Comparison of ENCODE assay signal across 24 cellular contexts in genomic region chr3:190564175-190564574, GRCh38. TPM values are rescaled to one million over a fixed set of nuclear protein-coding genes. Genes with fewer than 3 reads are reported as not detected.
DNase-seq lines count a peak whose midpoint lies in the region; ATAC-seq and TF ChIP-seq lines count a peak whose summit lies in the region.
"Had no signal": no experiment of that assay in that cellular context is flagged by ENCODE, and none has a peak within 500 bp of the region (broad histone marks: within the 10 kb centered on the region; RNA-seq: fewer than 3 reads in every experiment).

No MANE protein-coding gene starts in this region.

- CTCF ChIA-PET in activated CD4-positive, alpha-beta T cell treated with anti-CD3 and anti-CD28 coated beads for 36 hours (lab: Charles Lee) = interaction anchor here (0.8 kb wide), 1 partner anchor 16 kb away, joined by 3 read pairs; no protein-coding TSS in a partner anchor
- CTCF ChIA-PET in activated CD4-positive, alpha-beta T cell treated with anti-CD3 and anti-CD28 coated beads, Interleukin-2, amount 10 ng/mL, durations not matched to agents 7 days and 5 days (lab: Charles Lee) = no interaction called here
- CTCF ChIA-PET in A673 (lab: Charles Lee) = no interaction called here

- TF ChIP-seq CTCF in A673 (conservative IDR thresholded peaks at IDR 0.05; ENCODE audit: low read depth, low read length) = no peak

- no peaks in the 10 kb centered on the region for H3K27me3 Mint-ChIP-seq in activated CD4-positive, alpha-beta T cell treated with anti-CD3 and anti-CD28 coated beads for 36 hours
- H3K27me3 Mint-ChIP-seq in activated CD4-positive, alpha-beta T cell treated with anti-CD3 and anti-CD28 coated beads, Interleukin-2, amount 10 ng/mL, durations not matched to agents 7 days and 5 days = no peaks in the 10 kb centered on the region
- no peaks in the 10 kb centered on the region for H3K27me3 Mint-ChIP-seq in stimulated activated naive CD8-positive, alpha-beta T cell treated with anti-CD3 and anti-CD28 coated beads, Interleukin-15, Interleukin-2, amounts not matched to agents 100 ng/mL and 50 ng/mL, for 24 hours
- no peaks in the 10 kb centered on the region for H3K27me3 Mint-ChIP-seq in stimulated activated naive CD8-positive, alpha-beta T cell treated with anti-CD3 and anti-CD28 coated beads, Interleukin-15, amount 100 ng/mL, for 72 hours
- no peaks in the 10 kb centered on the region for H3K27me3 Mint-ChIP-seq in activated naive CD8-positive, alpha-beta T cell treated with anti-CD3 and anti-CD28 coated beads, Interleukin-2, amount 50 U/mL, for 24 hours

- no peak overlapping the region for H3K4me3 Mint-ChIP-seq in activated CD4-positive, alpha-beta T cell treated with anti-CD3 and anti-CD28 coated beads for 36 hours
- H3K4me3 Mint-ChIP-seq in activated CD4-positive, alpha-beta T cell treated with anti-CD3 and anti-CD28 coated beads, Interleukin-2, amount 10 ng/mL, durations not matched to agents 7 days and 5 days = no peak overlapping the region
- H3K4me3 Mint-ChIP-seq in stimulated activated naive CD8-positive, alpha-beta T cell treated with anti-CD3 and anti-CD28 coated beads, Interleukin-15, Interleukin-2, amounts not matched to agents 100 ng/mL and 50 ng/mL, for 24 hours = no peak overlapping the region
- no peak overlapping the region for H3K4me3 Mint-ChIP-seq in stimulated activated naive CD8-positive, alpha-beta T cell treated with anti-CD3 and anti-CD28 coated beads, Interleukin-15, amount 100 ng/mL, for 72 hours
- peak overlapping the region; percentile 39 for H3K4me3 Mint-ChIP-seq in activated naive CD8-positive, alpha-beta T cell treated with anti-CD3 and anti-CD28 coated beads, Interleukin-2, amount 50 U/mL, for 24 hours
- H3K4me3 Mint-ChIP-seq: CD14-positive monocyte had no signal

- peaks cover 8% of the 10 kb centered on the region for H3K9me3 ChIP-seq in A673 (ENCODE audit: low read depth, low read length, poor library complexity, severe bottlenecking)

- H3K27me3 ChIP-seq in A673 (replicated peaks; ENCODE audit: insufficient read depth, low read depth, low read length, poor library complexity) = no peaks in the 10 kb centered on the region

- H3K36me3 ChIP-seq in A673 (ENCODE audit: insufficient read depth, low read length, poor library complexity, severe bottlenecking) = peaks cover 64% of the 10 kb centered on the region

- intact Hi-C loops in activated CD4-positive, alpha-beta T cell treated with anti-CD3 and anti-CD28 coated beads for 36 hours (cut with DNase I, micrococcal nuclease) = loop anchor here in 1 of 2 experiments (10.0 kb wide), 1 partner anchor 1239 kb away; no protein-coding TSS in a partner anchor
- intact Hi-C loops in A673 (cut with micrococcal nuclease; ENCODE audit: unreplicated experiment) = no loop called here

- no peak for DNase-seq in activated CD4-positive, alpha-beta T cell treated with anti-CD3 and anti-CD28 coated beads for 36 hours
- DNase-seq in activated CD4-positive, alpha-beta T cell treated with anti-CD3 and anti-CD28 coated beads, Interleukin-2, amount 10 ng/mL, durations not matched to agents 7 days and 5 days = no peak
- no peak for DNase-seq in stimulated activated naive CD8-positive, alpha-beta T cell treated with anti-CD3 and anti-CD28 coated beads, Interleukin-15, amount 100 ng/mL, for 72 hours
- DNase-seq in activated naive CD8-positive, alpha-beta T cell treated with anti-CD3 and anti-CD28 coated beads, Interleukin-2, amount 50 U/mL, for 24 hours = no peak
- DNase-seq in A673 (ENCODE audit: low spot score) = no peak
- no peak for DNase-seq in stimulated activated CD4-positive, alpha-beta T cell treated with anti-CD3 and anti-CD28 coated beads, Interleukin-1b, Interleukin-23, amount 100 ng/mL, for 48 hours
- DNase-seq: 8988T, EL, GF-D8, GOT3, HCEC 1CT, MM.1S, NCI-H1048, NCI-H1436, NCI-H187 treated with DMSO at 0.1 percent for 48 hours, NCI-H2107, NCI-H446 treated with DMSO at 0.1 percent for 48 hours, NCI-H526 treated with DMSO at 0.1 percent for 48 hours, PC-3, SHP77 had no signal

- no peak overlapping the region for H3K27ac ChIP-seq in A673 (ENCODE audit: low read depth, low read length, poor library complexity, severe bottlenecking)
- H3K27ac ChIP-seq: SK-N-MC had no signal

- H3K4me1 ChIP-seq in A673 (ENCODE audit: insufficient read depth, low read length, poor library complexity, severe bottlenecking) = peaks cover 76% of the 10 kb centered on the region

- POLR2A ChIA-PET in activated CD4-positive, alpha-beta T cell treated with anti-CD3 and anti-CD28 coated beads for 36 hours (lab: Charles Lee) = no interaction called here
- POLR2A ChIA-PET in activated CD4-positive, alpha-beta T cell treated with anti-CD3 and anti-CD28 coated beads, Interleukin-2, amount 10 ng/mL, durations not matched to agents 7 days and 5 days (lab: Charles Lee) = no interaction called here
- POLR2A ChIA-PET in A673 (lab: Charles Lee; ENCODE audit: low non-redundant PET) = no interaction called here

- H3K4me3 ChIP-seq in A673 (ENCODE audit: low read depth, low read length, poor library complexity, severe bottlenecking) = no peak overlapping the region
- H3K4me3 ChIP-seq: SK-N-MC had no signal

- peaks cover 40% of the 10 kb centered on the region for H3K36me3 Mint-ChIP-seq in activated CD4-positive, alpha-beta T cell treated with anti-CD3 and anti-CD28 coated beads for 36 hours (ENCODE audit: low read depth)
- H3K36me3 Mint-ChIP-seq in activated CD4-positive, alpha-beta T cell treated with anti-CD3 and anti-CD28 coated beads, Interleukin-2, amount 10 ng/mL, durations not matched to agents 7 days and 5 days (ENCODE audit: low read depth) = peaks cover 41% of the 10 kb centered on the region
- peaks cover 63% of the 10 kb centered on the region for H3K36me3 Mint-ChIP-seq in stimulated activated naive CD8-positive, alpha-beta T cell treated with anti-CD3 and anti-CD28 coated beads, Interleukin-15, Interleukin-2, amounts not matched to agents 100 ng/mL and 50 ng/mL, for 24 hours (ENCODE audit: low read depth)
- peaks cover 57% of the 10 kb centered on the region for H3K36me3 Mint-ChIP-seq in activated naive CD8-positive, alpha-beta T cell treated with anti-CD3 and anti-CD28 coated beads, Interleukin-2, amount 50 U/mL, for 24 hours (ENCODE audit: low read depth)

- BruUV-seq in A673 (replicated peaks; lab: Mats Ljungman, UMichigan) = no TSS peak

- peaks cover 55% of the 10 kb centered on the region for H3K4me1 Mint-ChIP-seq in activated CD4-positive, alpha-beta T cell treated with anti-CD3 and anti-CD28 coated beads for 36 hours
- peaks cover 30% of the 10 kb centered on the region for H3K4me1 Mint-ChIP-seq in activated CD4-positive, alpha-beta T cell treated with anti-CD3 and anti-CD28 coated beads, Interleukin-2, amount 10 ng/mL, durations not matched to agents 7 days and 5 days
- peaks cover 76% of the 10 kb centered on the region for H3K4me1 Mint-ChIP-seq in stimulated activated naive CD8-positive, alpha-beta T cell treated with anti-CD3 and anti-CD28 coated beads, Interleukin-15, Interleukin-2, amounts not matched to agents 100 ng/mL and 50 ng/mL, for 24 hours (ENCODE audit: low read depth)
- peaks cover 62% of the 10 kb centered on the region for H3K4me1 Mint-ChIP-seq in stimulated activated naive CD8-positive, alpha-beta T cell treated with anti-CD3 and anti-CD28 coated beads, Interleukin-15, amount 100 ng/mL, for 72 hours
- H3K4me1 Mint-ChIP-seq in activated naive CD8-positive, alpha-beta T cell treated with anti-CD3 and anti-CD28 coated beads, Interleukin-2, amount 50 U/mL, for 24 hours = peaks cover 68% of the 10 kb centered on the region

- peaks cover 6% of the 10 kb centered on the region for H3K9me3 Mint-ChIP-seq in activated CD4-positive, alpha-beta T cell treated with anti-CD3 and anti-CD28 coated beads for 36 hours (ENCODE audit: low read depth)
- H3K9me3 Mint-ChIP-seq in activated CD4-positive, alpha-beta T cell treated with anti-CD3 and anti-CD28 coated beads, Interleukin-2, amount 10 ng/mL, durations not matched to agents 7 days and 5 days = peaks cover 10% of the 10 kb centered on the region
- H3K9me3 Mint-ChIP-seq in stimulated activated naive CD8-positive, alpha-beta T cell treated with anti-CD3 and anti-CD28 coated beads, Interleukin-15, Interleukin-2, amounts not matched to agents 100 ng/mL and 50 ng/mL, for 24 hours = peaks cover 9% of the 10 kb centered on the region
- H3K9me3 Mint-ChIP-seq in stimulated activated naive CD8-positive, alpha-beta T cell treated with anti-CD3 and anti-CD28 coated beads, Interleukin-15, amount 100 ng/mL, for 72 hours = peaks cover 0 to 11% of the 10 kb centered on the region in 2 donors
- peaks cover 14% of the 10 kb centered on the region for H3K9me3 Mint-ChIP-seq in activated naive CD8-positive, alpha-beta T cell treated with anti-CD3 and anti-CD28 coated beads, Interleukin-2, amount 50 U/mL, for 24 hours

- ATAC-seq in activated CD4-positive, alpha-beta T cell treated with anti-CD3 and anti-CD28 coated beads for 36 hours = no peak
- no peak for ATAC-seq in stimulated activated naive CD8-positive, alpha-beta T cell treated with anti-CD3 and anti-CD28 coated beads, Interleukin-15, amount 100 ng/mL, for 72 hours
- ATAC-seq in activated naive CD8-positive, alpha-beta T cell treated with anti-CD3 and anti-CD28 coated beads, Interleukin-2, amount 50 U/mL, for 24 hours = no peak
- no peak for ATAC-seq in HG03135 (IDR thresholded peaks at IDR 0.05; ENCODE audit: unreplicated experiment)
- ATAC-seq: PC-3 had no signal

- H3K27ac Mint-ChIP-seq in activated CD4-positive, alpha-beta T cell treated with anti-CD3 and anti-CD28 coated beads for 36 hours = peak overlapping the region; percentile 78
- H3K27ac Mint-ChIP-seq in activated CD4-positive, alpha-beta T cell treated with anti-CD3 and anti-CD28 coated beads, Interleukin-2, amount 10 ng/mL, durations not matched to agents 7 days and 5 days = no peak overlapping the region
- H3K27ac Mint-ChIP-seq in stimulated activated naive CD8-positive, alpha-beta T cell treated with anti-CD3 and anti-CD28 coated beads, Interleukin-15, Interleukin-2, amounts not matched to agents 100 ng/mL and 50 ng/mL, for 24 hours = peak overlapping the region; percentile 83
- no peak overlapping the region for H3K27ac Mint-ChIP-seq in stimulated activated naive CD8-positive, alpha-beta T cell treated with anti-CD3 and anti-CD28 coated beads, Interleukin-15, amount 100 ng/mL, for 72 hours
- peak overlapping the region; percentile 90 for H3K27ac Mint-ChIP-seq in activated naive CD8-positive, alpha-beta T cell treated with anti-CD3 and anti-CD28 coated beads, Interleukin-2, amount 50 U/mL, for 24 hours

RNA-seq across cellular contexts. Expression of gene IL1RAP, which starts 50.3 kb away (rescaled TPM):
- 10 to 100 TPM; 12.1 to 16.1 TPM for total RNA-seq in activated CD4-positive, alpha-beta T cell treated with anti-CD3 and anti-CD28 coated beads for 36 hours
- total RNA-seq in activated CD4-positive, alpha-beta T cell treated with anti-CD3 and anti-CD28 coated beads, Interleukin-2, amount 10 ng/mL, durations not matched to agents 7 days and 5 days = 1 to 10 TPM; 7.2 to 8.2 TPM
- 207 and 233 TPM in 2 replicates for total RNA-seq in A673 (2021)

Comparison
In these comparisons a context has a peak if more than half of its experiments do, and no peak if none do; other contexts are left out.
1. H3K27ac Mint-ChIP-seq: peak in activated CD4-positive, alpha-beta T cell treated with anti-CD3 and anti-CD28 coated beads for 36 hours (single experiment), stimulated activated naive CD8-positive, alpha-beta T cell treated with anti-CD3 and anti-CD28 coated beads, Interleukin-15, Interleukin-2, amounts not matched to agents 100 ng/mL and 50 ng/mL, for 24 hours (single experiment) and activated naive CD8-positive, alpha-beta T cell treated with anti-CD3 and anti-CD28 coated beads, Interleukin-2, amount 50 U/mL, for 24 hours (single experiment); none in activated CD4-positive, alpha-beta T cell treated with anti-CD3 and anti-CD28 coated beads, Interleukin-2, amount 10 ng/mL, durations not matched to agents 7 days and 5 days (single experiment) and stimulated activated naive CD8-positive, alpha-beta T cell treated with anti-CD3 and anti-CD28 coated beads, Interleukin-15, amount 100 ng/mL, for 72 hours (0 of 2).
2. RNA of gene IL1RAP, which starts 50.3 kb away (total RNA-seq): 207 to 233 TPM in A673; 12.1 to 16.1 TPM in activated CD4-positive, alpha-beta T cell treated with anti-CD3 and anti-CD28 coated beads for 36 hours and 7.2 to 8.2 TPM in activated CD4-positive, alpha-beta T cell treated with anti-CD3 and anti-CD28 coated beads, Interleukin-2, amount 10 ng/mL, durations not matched to agents 7 days and 5 days; every median in the first group is over 10 times any median in the second.